In the genomic region with DNA sequence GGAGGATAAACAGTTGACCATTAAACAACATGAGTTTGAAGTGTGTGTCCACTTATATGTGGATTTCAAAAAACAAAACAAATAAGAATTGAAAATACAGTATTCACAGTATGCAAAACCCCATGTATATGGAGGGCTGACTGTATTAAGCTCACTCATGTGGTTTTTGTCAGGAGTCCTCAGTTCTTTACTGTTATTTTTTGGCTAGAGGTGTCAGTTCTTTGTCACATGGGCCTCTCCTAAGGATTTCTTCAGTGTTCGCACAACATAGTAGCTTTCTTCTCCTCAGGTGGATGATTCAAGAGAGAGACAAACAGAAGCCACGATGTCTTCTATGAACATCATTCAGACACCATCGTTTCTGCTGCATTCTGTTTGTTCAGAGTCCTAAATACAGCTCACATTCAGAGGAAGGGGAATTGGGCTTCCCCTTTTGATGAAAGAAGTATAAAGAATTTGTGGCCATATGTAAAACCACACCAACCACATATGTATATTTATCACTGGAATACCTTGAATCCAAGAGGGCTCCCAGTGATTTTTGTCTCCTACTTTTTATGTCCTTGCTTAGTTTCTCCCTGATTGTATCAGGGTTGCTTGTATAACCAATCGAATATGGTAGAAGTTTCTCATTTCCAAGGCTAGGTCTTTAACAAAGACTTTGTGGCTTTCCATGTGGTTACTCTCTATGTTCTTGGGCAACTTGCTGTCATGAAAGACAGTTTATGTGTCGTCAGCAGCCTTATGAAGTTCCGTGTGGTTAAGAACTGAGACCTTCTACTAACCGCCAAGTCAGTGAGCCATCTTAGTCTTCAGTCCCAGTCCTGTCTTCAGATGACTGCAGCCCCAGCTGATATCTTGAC, we compare ENCODE assay signal across 8 cellular contexts. TPM values are rescaled to one million over a fixed set of nuclear protein-coding genes. Genes with fewer than 3 reads are reported as not detected.
A peak's percentile ranks its signal among the peaks of the same experiment; 100 is the strongest.
DNase-seq lines count a peak whose midpoint lies in the region; ATAC-seq and TF ChIP-seq lines count a peak whose summit lies in the region.

No MANE protein-coding gene starts in this region.

- no CpG with 5 or more reads among the region's 7 CpGs for WGBS in mesendoderm (ENCODE audit: extremely low coverage, insufficient coverage, low lambda C conversion rate)

- peak; percentile 98 for ATAC-seq in GM21619 (IDR thresholded peaks at IDR 0.05; ENCODE audit: unreplicated experiment)

- no peaks in the 10 kb centered on the region for H3K79me2 ChIP-seq in mesendoderm (ENCODE audit: control insufficient read depth, insufficient read depth, low read length)

- no peaks in the 10 kb centered on the region for H3K79me1 ChIP-seq in mesendoderm (ENCODE audit: low read length)

- no peak overlapping the region for H2BK15ac ChIP-seq in mesendoderm (replicated peaks; ENCODE audit: low read depth)

- H3K4ac ChIP-seq in mesendoderm (ENCODE audit: low read depth, low read length) = no peak overlapping the region

- no peaks in the 10 kb centered on the region for H3K9me3 Mint-ChIP-seq in activated T-cell treated with anti-CD3 and anti-CD28 coated beads, Interleukin-2, amount 50 U/mL, for 24 hours
- no peaks in the 10 kb centered on the region for H3K9me3 Mint-ChIP-seq in MCF 10A (ENCODE audit: unreplicated experiment)

- no peak overlapping the region for H3K4me2 ChIP-seq in mesendoderm (ENCODE audit: low read length)

- H4K5ac ChIP-seq in mesendoderm (ENCODE audit: low read length) = no peak overlapping the region

- H2AK5ac ChIP-seq in mesendoderm (ENCODE audit: low read length) = no peak overlapping the region

- H3K4me1 Mint-ChIP-seq in activated T-cell treated with anti-CD3 and anti-CD28 coated beads, Interleukin-2, amount 50 U/mL, for 24 hours (ENCODE audit: low read depth) = peaks cover 47% of the 10 kb centered on the region
- peaks cover 27% of the 10 kb centered on the region for H3K4me1 Mint-ChIP-seq in MCF 10A (ENCODE audit: insufficient read depth, unreplicated experiment)

- H2BK120ac ChIP-seq in mesendoderm (ENCODE audit: low read depth, low read length) = no peak overlapping the region

- no peak overlapping the region for H3K27ac ChIP-seq in mesendoderm (ENCODE audit: low read depth, low read length)

- H3K36me3 Mint-ChIP-seq in activated T-cell treated with anti-CD3 and anti-CD28 coated beads, Interleukin-2, amount 50 U/mL, for 24 hours (ENCODE audit: low read depth) = peaks cover 3% of the 10 kb centered on the region
- no peaks in the 10 kb centered on the region for H3K36me3 Mint-ChIP-seq in MCF 10A (ENCODE audit: insufficient read depth, unreplicated experiment)

- peak; percentile 97 for DNase-seq in GF-D8 (lab: John Stamatoyannopoulos, UW)
- DNase-seq in Kasumi-1 (lab: John Stamatoyannopoulos, UW) = peak; percentile 92 to 95
- DNase-seq in activated T-cell treated with anti-CD3 and anti-CD28 coated beads, Interleukin-2, amount 50 U/mL, for 24 hours = no peak
- DNase-seq in stimulated activated CD4-positive, alpha-beta T cell treated with anti-CD3 and anti-CD28 coated beads, Interleukin-1b, Interleukin-23, amount 100 ng/mL, for 24 hours (ENCODE audit: low read depth in 4 of 4, low spot score in 1 of 4) = peak in 3 of 4 experiments; percentile 0 to 17 (median 6)
- no peak for DNase-seq in NCI-H345 treated with DMSO at 0.1 percent for 48 hours (lab: John Stamatoyannopoulos, UW; ENCODE audit: unreplicated experiment)
- DNase-seq in mesendoderm = no peak
- DNase-seq in MCF 10A (ENCODE audit: unreplicated experiment) = no peak

- no peaks in the 10 kb centered on the region for H3K36me3 ChIP-seq in mesendoderm (ENCODE audit: control insufficient read depth, insufficient read depth, low read length)

- no peaks in the 10 kb centered on the region for H3K27me3 ChIP-seq in mesendoderm (ENCODE audit: insufficient read depth, low read length, poor library complexity)

- no peak overlapping the region for H3K23ac ChIP-seq in mesendoderm (ENCODE audit: low read length)

- peaks cover 7% of the 10 kb centered on the region for H3K27me3 Mint-ChIP-seq in activated T-cell treated with anti-CD3 and anti-CD28 coated beads, Interleukin-2, amount 50 U/mL, for 24 hours
- no peaks in the 10 kb centered on the region for H3K27me3 Mint-ChIP-seq in MCF 10A (ENCODE audit: insufficient read depth, unreplicated experiment)

- CTCF ChIA-PET in MCF 10A (lab: Yijun Ruan, JAX) = interaction anchor here (1.0 kb wide), 1 partner anchor 15 kb away, joined by 4 read pairs; no protein-coding TSS in a partner anchor

- H3K27ac Mint-ChIP-seq in activated T-cell treated with anti-CD3 and anti-CD28 coated beads, Interleukin-2, amount 50 U/mL, for 24 hours = peak overlapping the region; percentile 84
- no peak overlapping the region for H3K27ac Mint-ChIP-seq in MCF 10A (ENCODE audit: low read depth, unreplicated experiment)

- no peak overlapping the region for H3K4me3 ChIP-seq in mesendoderm (ENCODE audit: low read length)

- BruUV-seq in MCF 10A (replicated peaks; lab: Mats Ljungman, UMichigan) = no TSS peak

- no peak overlapping the region for H3K56ac ChIP-seq in mesendoderm (ENCODE audit: low read length)

- intact Hi-C loops in MCF 10A (cut with micrococcal nuclease) = no loop called here

- H3K9ac ChIP-seq in mesendoderm (ENCODE audit: low read length) = no peak overlapping the region

- H3K18ac ChIP-seq in mesendoderm (ENCODE audit: low read length) = no peak overlapping the region

- H3K4me1 ChIP-seq in mesendoderm (ENCODE audit: control insufficient read depth, low read depth, low read length) = no peaks in the 10 kb centered on the region

- POLR2A ChIA-PET in MCF 10A (lab: Yijun Ruan, JAX) = interaction anchor here (1.0 kb wide), 2 partner anchors 11 to 28 kb away, joined by 3 read pairs; no protein-coding TSS in a partner anchor

- H4K8ac ChIP-seq in mesendoderm (ENCODE audit: low read depth, low read length) = no peak overlapping the region

- H3K4me3 Mint-ChIP-seq in activated T-cell treated with anti-CD3 and anti-CD28 coated beads, Interleukin-2, amount 50 U/mL, for 24 hours = peak overlapping the region; percentile 32
- no peak overlapping the region for H3K4me3 Mint-ChIP-seq in MCF 10A (ENCODE audit: unreplicated experiment)

- no peak overlapping the region for H2BK5ac ChIP-seq in mesendoderm (ENCODE audit: low read length)

- TF ChIP-seq CTCF in MCF 10A (IDR thresholded peaks at IDR 0.05; ENCODE audit: unreplicated experiment) = no peak

RNA-seq across cellular contexts. Expression of gene MNAT1, which starts 18.9 kb away (rescaled TPM):
- polyA plus RNA-seq in mesendoderm (2013, experiment 1 of 2) = 57.7 TPM
- 62.5 TPM for polyA plus RNA-seq in mesendoderm (2013, experiment 2 of 2)
- total RNA-seq in MCF 10A (2022) = 45.2 and 57.5 TPM in 2 replicates

RNA-seq across cellular contexts. Expression of gene SIX4, which starts 29.3 kb away (rescaled TPM):
- polyA plus RNA-seq in mesendoderm (2013, experiment 1 of 2) = 9.6 TPM
- 9.8 TPM for polyA plus RNA-seq in mesendoderm (2013, experiment 2 of 2)
- 12.9 and 13.6 TPM in 2 replicates for total RNA-seq in MCF 10A (2022)

Comparison
In these comparisons a context has a peak if more than half of its experiments do, and no peak if none do; other contexts are left out.
1. DNase-seq: peak in GF-D8 (single experiment), Kasumi-1 (2 of 2) and stimulated activated CD4-positive, alpha-beta T cell treated with anti-CD3 and anti-CD28 coated beads, Interleukin-1b, Interleukin-23, amount 100 ng/mL, for 24 hours (3 of 4); none in activated T-cell treated with anti-CD3 and anti-CD28 coated beads, Interleukin-2, amount 50 U/mL, for 24 hours (single experiment), NCI-H345 treated with DMSO at 0.1 percent for 48 hours (single experiment), mesendoderm (single experiment) and MCF 10A (single experiment).